Comparison of ENCODE assay signal across 8 cellular contexts in the genomic region with DNA sequence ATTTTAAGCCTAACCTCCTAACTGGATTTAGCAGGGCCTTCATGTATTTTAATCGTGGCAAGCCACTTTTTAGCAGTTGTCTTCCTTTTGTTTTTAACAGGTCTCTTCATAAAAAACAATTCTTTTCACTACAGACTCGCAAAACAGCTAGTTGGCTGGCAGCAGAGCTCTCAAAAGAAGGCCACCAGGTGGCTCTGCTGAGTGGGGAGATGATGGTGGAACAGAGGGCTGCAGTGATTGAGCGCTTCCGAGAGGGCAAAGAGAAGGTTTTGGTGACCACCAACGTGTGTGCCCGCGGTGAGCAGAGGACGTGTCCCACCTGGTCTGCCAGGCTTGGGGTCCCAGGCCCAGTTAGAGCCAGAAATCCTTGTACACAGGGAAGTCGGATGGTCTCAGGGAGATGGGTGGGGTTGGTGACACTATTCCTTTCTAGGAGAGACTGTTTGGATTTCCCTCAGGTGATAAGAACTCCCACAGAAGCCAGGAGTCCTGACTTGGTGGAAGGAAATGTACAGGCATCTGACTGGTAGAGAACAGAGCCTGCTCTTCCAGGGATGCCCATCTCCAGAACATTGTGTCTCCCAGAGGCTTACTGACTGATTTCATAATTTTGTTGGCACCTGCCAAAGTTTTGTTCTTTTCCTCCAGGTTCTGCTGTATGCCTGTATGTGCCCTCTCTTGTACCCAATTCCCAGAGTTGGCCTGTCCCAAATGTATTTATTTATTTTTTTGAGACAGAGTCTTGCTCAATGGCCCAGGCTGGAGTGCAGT. TPM values are rescaled to one million over a fixed set of nuclear protein-coding genes. Genes with fewer than 3 reads are reported as not detected.
DNase-seq lines count a peak whose midpoint lies in the region; ATAC-seq and TF ChIP-seq lines count a peak whose summit lies in the region.

No MANE protein-coding gene starts in this region.

- BruUV-seq in PC-9 (replicated peaks; lab: Mats Ljungman, UMichigan), result no TSS peak

- TF ChIP-seq CTCF in GM10248 (IDR thresholded peaks at IDR 0.05; ENCODE audit: control extremely low read depth, extremely low read depth, low read depth, missing control alignments), result peak; percentile 41
- peak; percentile 63 for TF ChIP-seq CTCF in PC-9 (conservative IDR thresholded peaks at IDR 0.05)

- H3K79me2 ChIP-seq in PC-9 (ENCODE audit: low read depth), result no peaks in the 10 kb centered on the region

- no peak overlapping the region for H3K4me2 ChIP-seq in PC-9

- ATAC-seq in GM18502 (IDR thresholded peaks at IDR 0.05; ENCODE audit: poor library complexity, unreplicated experiment), result no peak
- no peak for ATAC-seq in GM21619 (IDR thresholded peaks at IDR 0.05; ENCODE audit: unreplicated experiment)

- CTCF ChIA-PET in GM10248 (lab: Yijun Ruan, JAX), result interaction anchor here (0.9 to 3.3 kb wide), 8 partner anchors 8 to 322 kb away, joined by 3 to 32 read pairs (median 4); no protein-coding TSS in a partner anchor
- CTCF ChIA-PET in PC-9 (lab: Charles Lee), result interaction anchor here (0.6 kb wide), 1 partner anchor 38 kb away, joined by 5 read pairs; no protein-coding TSS in a partner anchor

- no peak for TF ChIP-seq POLR2A in erythroblast (IDR thresholded peaks at IDR 0.05; ENCODE audit: low read length)

- 0 out of 2 replicates have a peak, but pooled peaks cover 8% of the 10 kb centered on the region for H3K36me3 ChIP-seq in PC-9 (ENCODE audit: low read depth)

- H3K9me3 ChIP-seq in PC-9 (ENCODE audit: insufficient read depth, low read depth), result no peaks in the 10 kb centered on the region

- H3K4me3 ChIP-seq in PC-9, result no peak overlapping the region

- peaks cover 10% of the 10 kb centered on the region; the same call in 1 of the 2 replicates for H3F3A ChIP-seq in PC-9 (ENCODE audit: insufficient read depth, low read depth)

- H3K27ac ChIP-seq in PC-9, result no peak overlapping the region

- no peaks in the 10 kb centered on the region for H3K27me3 ChIP-seq in PC-9 (ENCODE audit: insufficient read depth, low read depth)

- no peaks in the 10 kb centered on the region for H3K9me2 ChIP-seq in PC-9 (ENCODE audit: insufficient read depth)

- H3K4me1 ChIP-seq in PC-9 (replicated peaks; ENCODE audit: insufficient read depth), result no peaks in the 10 kb centered on the region

- H2AFZ ChIP-seq in PC-9, result no peak overlapping the region

- intact Hi-C loops in PC-9 (cut with micrococcal nuclease; ENCODE audit: unreplicated experiment) (no loop called here), posterior cingulate gyrus (cut with DNase I) (no loop called here)

- H4K20me1 ChIP-seq in PC-9 (ENCODE audit: insufficient read depth), result no peaks in the 10 kb centered on the region

- DNase-seq in GM10248 (ENCODE audit: extremely low spot score) (no peak), PC-9 (peak in 1 of 2 experiments; percentile 9), erythroblast (lab: John Stamatoyannopoulos, UW) (peak; percentile 22 to 41), posterior cingulate gyrus (peak in 8 of 10 donors; percentile 17 to 86 (median 36)), NCI-H2107 (lab: John Stamatoyannopoulos, UW) (no peak), NCI-H2107 treated with DMSO at 0.1 percent for 48 hours (lab: John Stamatoyannopoulos, UW; ENCODE audit: unreplicated experiment) (no peak)

- POLR2A ChIA-PET in GM10248 (lab: Yijun Ruan, JAX) (no interaction called here), PC-9 (lab: Charles Lee; ENCODE audit: unreplicated experiment) (no interaction called here)

RNA-seq across cellular contexts. Expression of a gene that starts 14.9 kb away (rescaled TPM):
- 22.3 and 25.1 TPM in 2 replicates for total RNA-seq in PC-9 (2021)

RNA-seq across cellular contexts. Expression of a gene that starts 32.8 kb away (rescaled TPM):
- total RNA-seq in PC-9 (2021), result 40.1 and 42.1 TPM in 2 replicates

RNA-seq across cellular contexts. Expression of a gene that starts 42.5 kb away (rescaled TPM):
- total RNA-seq in PC-9 (2021), result 142 and 180 TPM in 2 replicates

Comparison
In these comparisons a context has a peak if more than half of its experiments do, and no peak if none do; other contexts are left out.
1. DNase-seq: peak in erythroblast (2 of 2) and posterior cingulate gyrus (8 of 10); none in GM10248 (single experiment), NCI-H2107 (single experiment) and NCI-H2107 treated with DMSO at 0.1 percent for 48 hours (single experiment).